Comparison of ENCODE assay signal across 8 cellular contexts in genomic region chr1:228165372-228166169, GRCh38. TPM values are rescaled to one million over a fixed set of nuclear protein-coding genes. Genes with fewer than 3 reads are reported as not detected.
A peak's percentile ranks its signal among the peaks of the same experiment; 100 is the strongest.
DNase-seq lines count a peak whose midpoint lies in the region; ATAC-seq and TF ChIP-seq lines count a peak whose summit lies in the region.

TSS of gene IBA57 (plus strand) at chr1:228165804. CDS start at chr1:228165817, 13 bp downstream.

- peaks cover 13% of the 10 kb centered on the region for H3K36me3 Mint-ChIP-seq in endothelial cell (ENCODE audit: low read depth, unreplicated experiment)

- H3K4me1 ChIP-seq in HUES48 (ENCODE audit: control insufficient read depth, insufficient read depth, low read length) = peaks cover 11% of the 10 kb centered on the region; the same call in 1 of the 2 replicates
- peaks cover 28% of the 10 kb centered on the region for H3K4me1 ChIP-seq in NT2/D1 (ENCODE audit: insufficient read depth, insufficient read length)

- H3K9me3 ChIP-seq in HUES48 (ENCODE audit: control insufficient read depth, insufficient read depth, low read length) (no peaks in the 10 kb centered on the region), NT2/D1 (ENCODE audit: insufficient read depth, low read length) (no peaks in the 10 kb centered on the region)

- peak within 1 kb of the TSS; percentile 100 for H3K27ac ChIP-seq in HUES48 (ENCODE audit: low read depth, low read length)

- H3K27me3 Mint-ChIP-seq in endothelial cell (ENCODE audit: unreplicated experiment) = peaks cover 13% of the 10 kb centered on the region

- peak; percentile 81 for ATAC-seq in GM21390 (IDR thresholded peaks at IDR 0.05; ENCODE audit: unreplicated experiment)

- peak within 1 kb of the TSS; percentile 92 for H3K27ac Mint-ChIP-seq in endothelial cell (ENCODE audit: unreplicated experiment)

- H3K4me3 ChIP-seq in HUES48 (ENCODE audit: low read depth, low read length) = peak within 1 kb of the TSS; percentile 66
- peak within 1 kb of the TSS; percentile 89 for H3K4me3 ChIP-seq in NT2/D1 (ENCODE audit: insufficient read length, low read depth)

- H3K9me3 Mint-ChIP-seq in endothelial cell (ENCODE audit: unreplicated experiment) = no peaks in the 10 kb centered on the region

- TF ChIP-seq CTCF in endothelial cell (IDR thresholded peaks at IDR 0.05; ENCODE audit: unreplicated experiment) = peak; percentile 95

- no peaks in the 10 kb centered on the region for H3K36me3 ChIP-seq in HUES48 (ENCODE audit: control insufficient read depth, insufficient read depth, low read length)
- H3K36me3 ChIP-seq in NT2/D1 (ENCODE audit: insufficient read depth, insufficient read length, low read length) = peaks cover 14% of the 10 kb centered on the region

- H3K27me3 ChIP-seq in HUES48 (ENCODE audit: control insufficient read depth, insufficient read depth, low read length) = 0 out of 2 replicates have a peak, but pooled peaks cover 2% of the 10 kb centered on the region
- H3K27me3 ChIP-seq in NT2/D1 (ENCODE audit: insufficient read depth, insufficient read length) = no peaks in the 10 kb centered on the region

- H3K4me1 Mint-ChIP-seq in endothelial cell (ENCODE audit: unreplicated experiment) = peaks cover 37% of the 10 kb centered on the region

- DNase-seq in D341Med (ENCODE audit: low spot score) (peak; percentile 99), NT2/D1 (ENCODE audit: low read depth, low spot score) (peak; percentile 99), endothelial cell (ENCODE audit: low spot score) (peak; percentile 99), midbrain (lab: John Stamatoyannopoulos, UW) (peak; percentile 99)
- DNase-seq in activated CD8-positive, alpha-beta memory T cell treated with anti-CD3 and anti-CD28 coated beads, Interleukin-2, amount 50 U/mL, for 24 hours (ENCODE audit: extremely low read depth) = peak; percentile 98
- peak; percentile 99 to 100 for DNase-seq in stimulated activated CD8-positive, alpha-beta memory T cell treated with anti-CD3 and anti-CD28 coated beads, Interleukin-2, amount 100 ng/mL, for 1 hour (ENCODE audit: low read depth in 2 of 2)

- H3K9ac ChIP-seq in HUES48 (ENCODE audit: low read depth, low read length) = peak within 1 kb of the TSS; percentile 96
- H3K9ac ChIP-seq in NT2/D1 (ENCODE audit: insufficient read length, low read depth) = peak within 1 kb of the TSS; percentile 98

- peak within 1 kb of the TSS; percentile 89 for H3K4me3 Mint-ChIP-seq in endothelial cell (ENCODE audit: unreplicated experiment)

RNA-seq across cellular contexts. Expression of gene IBA57, which starts in this region (rescaled TPM):
- total RNA-seq in endothelial cell (ENCODE audit: unreplicated experiment) = 11.5 TPM

Comparison
In these comparisons a context has a peak if more than half of its experiments do, and no peak if none do; other contexts are left out.
1. Peak in every context shown above with its lines: DNase-seq, ATAC-seq, H3K4me3 ChIP-seq and H3K27ac ChIP-seq.